In genomic region chr7:148395990-148396716, GRCh38 we compare ENCODE assay signal across 1 cellular context.
TF ChIP-seq lines count a peak whose summit lies in the region.

No MANE protein-coding gene starts in this region.

TF ChIP-seq in WTC11, 78 proteins besides CTCF, POLR2A, EP300 and RAD21 (continued from another document):
- no peak for TF ChIP-seq ATF6 (CRISPR knock-in tag; IDR thresholded peaks at IDR 0.05)
